Comparison of ENCODE assay signal across 11 cellular contexts in genomic region chr19:55563261-55563690, GRCh38. TPM values are rescaled to one million over a fixed set of nuclear protein-coding genes. Genes with fewer than 3 reads are reported as not detected.
DNase-seq lines count a peak whose midpoint lies in the region; ATAC-seq, FAIRE-seq and TF ChIP-seq lines count a peak whose summit lies in the region.
"Had no signal": no experiment of that assay in that cellular context is flagged by ENCODE, and none has a peak within 500 bp of the region (broad histone marks: within the 10 kb centered on the region; RNA-seq: fewer than 3 reads in every experiment).

No MANE protein-coding gene starts in this region.

- no peaks in the 10 kb centered on the region for H4K20me1 ChIP-seq in astrocyte (ENCODE audit: insufficient read depth, low read length)

- H3K4me3 Mint-ChIP-seq in astrocyte (ENCODE audit: unreplicated experiment) = no peak overlapping the region

- no peaks in the 10 kb centered on the region for H3K27me3 ChIP-seq in astrocyte (ENCODE audit: insufficient read depth, low read length)
- no peaks in the 10 kb centered on the region for H3K27me3 ChIP-seq in small intestine (ENCODE audit: control insufficient read depth in 2 of 2, insufficient read depth in 2 of 2, low read length in 2 of 2)

- peak overlapping the region; percentile 18 for H3K9ac ChIP-seq in astrocyte (ENCODE audit: low read length)

- H3K4me1 Mint-ChIP-seq in astrocyte (ENCODE audit: low read depth, unreplicated experiment) = no peaks in the 10 kb centered on the region

- peak overlapping the region; percentile 60 for H2AFZ ChIP-seq in astrocyte (ENCODE audit: low read depth, low read length)

- H3K4me2 ChIP-seq in astrocyte (ENCODE audit: low read length) = no peak overlapping the region

- H3K4me3 ChIP-seq in astrocyte (ENCODE audit: insufficient read depth, low read depth, low read length) (no peak overlapping the region), small intestine (ENCODE audit: low read depth in 1 of 2, low read length in 2 of 2) (no peak overlapping the region)

- 14 to 39% (median 37%) methylated on average over 7 to 12 of the region's 12 CpGs for WGBS in small intestine, 3 donors

- no peak for TF ChIP-seq POLR2A in GM12892 (IDR thresholded peaks at IDR 0.05; ENCODE audit: low read depth, low read length)

- no peak overlapping the region for H3K27ac Mint-ChIP-seq in astrocyte (ENCODE audit: unreplicated experiment)

- no peak for ATAC-seq in GM18511 (IDR thresholded peaks at IDR 0.05; ENCODE audit: unreplicated experiment)

- no peaks in the 10 kb centered on the region for H3K4me1 ChIP-seq in astrocyte (ENCODE audit: insufficient read depth, low read length)
- H3K4me1 ChIP-seq in small intestine (ENCODE audit: control insufficient read depth in 2 of 2, insufficient read depth in 1 of 2, low read depth in 1 of 2, low read length in 1 of 2) = no peaks in the 10 kb centered on the region

- H3K9me3 ChIP-seq in astrocyte (ENCODE audit: insufficient read depth, low read depth, low read length) = no peaks in the 10 kb centered on the region
- peaks cover 2% of the 10 kb centered on the region for H3K9me3 ChIP-seq in small intestine (ENCODE audit: control insufficient read depth, low read depth)

- DNase-seq in NCI-H1092 treated with DMSO at 0.1 percent for 48 hours (lab: John Stamatoyannopoulos, UW) (peak; percentile 71), astrocyte (ENCODE audit: low read depth) (peak; percentile 20), iPS-NIHi11 (ENCODE audit: low spot score) (peak; percentile 20), small intestine (peak; percentile 68), GM12892 (ENCODE audit: insufficient read length) (no peak)
- DNase-seq in activated CD4-positive, alpha-beta T cell treated with anti-CD3 and anti-CD28 coated beads for 1 hour = no peak
- DNase-seq: stimulated activated CD4-positive, alpha-beta T cell treated with anti-CD3 and anti-CD28 coated beads, Interleukin-12 subunit alpha, Interleukin-12 subunit beta, amount 100 ng/mL, for 4 hours had no signal

- H3K36me3 ChIP-seq in astrocyte (ENCODE audit: insufficient read depth, low read length) (no peaks in the 10 kb centered on the region), small intestine (ENCODE audit: control insufficient read depth in 2 of 2, insufficient read depth in 2 of 2, low read length in 2 of 2) (no peaks in the 10 kb centered on the region)

- TF ChIP-seq CTCF in astrocyte (IDR thresholded peaks at IDR 0.05; ENCODE audit: insufficient read depth, low read depth, low read length) = no peak

- H3K27ac ChIP-seq in astrocyte (ENCODE audit: low read depth, low read length) (no peak overlapping the region), small intestine (ENCODE audit: low read depth in 1 of 2, low read length in 1 of 2) (no peak overlapping the region)

- H3K27me3 Mint-ChIP-seq in astrocyte (ENCODE audit: low read depth, unreplicated experiment) = peaks cover 17% of the 10 kb centered on the region

- FAIRE-seq in astrocyte (lab: Jason Lieb, UNC) = no peak
- FAIRE-seq in small intestine (lab: Jason Lieb, UNC) = no peak
- FAIRE-seq in GM12892 (lab: Jason Lieb, UNC) = no peak

- H3K9me3 Mint-ChIP-seq in astrocyte (ENCODE audit: unreplicated experiment) = peaks cover 2% of the 10 kb centered on the region

- no peaks in the 10 kb centered on the region for H3K36me3 Mint-ChIP-seq in astrocyte (ENCODE audit: low read depth, unreplicated experiment)

- no peaks in the 10 kb centered on the region for H3K79me2 ChIP-seq in astrocyte (ENCODE audit: insufficient read depth, low read length)

RNA-seq across cellular contexts. Expression of gene ZNF579, which starts 17.4 kb away (rescaled TPM):
- total RNA-seq in astrocyte = 50.2 and 58.0 TPM in 2 replicates
- polyA plus RNA-seq in small intestine = 1 to 10 TPM; 2.2 to 4.9 (median 4.8) TPM
- polyA plus RNA-seq in GM12892 (2012; ENCODE audit: missing spikeins) = 1.5 TPM

RNA-seq across cellular contexts. Expression of gene SBK3, which starts 17.9 kb away (rescaled TPM):
- total RNA-seq in astrocyte = 0.34 and 0.91 TPM in 2 replicates
- under 1 TPM in 1 of 3 donors, not detected in 2; 0.39 TPM for polyA plus RNA-seq in small intestine
- polyA plus RNA-seq in GM12892 (2012; ENCODE audit: missing spikeins) = not detected
- total RNA-seq: activated CD8-positive, alpha-beta memory T cell treated with anti-CD3 and anti-CD28 coated beads for 36 hours; M059J; T-helper 2 cell treated with Interferon-gamma antibody and Interleukin-4, amounts not matched to agents 100 ng/mL and 5 ng/mL, for 36 hours had no signal

RNA-seq across cellular contexts. Expression of gene SBK2, which starts 26.3 kb away (rescaled TPM):
- total RNA-seq in astrocyte = 2.5 and 4.2 TPM in 2 replicates
- not detected for polyA plus RNA-seq in small intestine
- polyA plus RNA-seq in GM12892 (2012; ENCODE audit: missing spikeins) = not detected
- total RNA-seq: activated CD8-positive, alpha-beta memory T cell treated with anti-CD3 and anti-CD28 coated beads for 36 hours; T-helper 2 cell treated with Interferon-gamma antibody and Interleukin-4, amounts not matched to agents 100 ng/mL and 5 ng/mL, for 36 hours had no signal

RNA-seq across cellular contexts. Expression of gene FIZ1, which starts 36.0 kb away (rescaled TPM):
- total RNA-seq in astrocyte = 14.2 and 14.5 TPM in 2 replicates
- 1 to 10 TPM; 7.2 to 7.5 (median 7.3) TPM for polyA plus RNA-seq in small intestine
- polyA plus RNA-seq in GM12892 (2012; ENCODE audit: missing spikeins) = 2.5 TPM

RNA-seq across cellular contexts. Expression of gene ZNF524, which starts 36.8 kb away (rescaled TPM):
- 6.0 and 6.3 TPM in 2 replicates for total RNA-seq in astrocyte
- 10 to 100 TPM; 40.2 to 63.5 (median 51.2) TPM for polyA plus RNA-seq in small intestine
- 1.8 TPM for polyA plus RNA-seq in GM12892 (2012; ENCODE audit: missing spikeins)

Comparison
In these comparisons a context has a peak if more than half of its experiments do, and no peak if none do; other contexts are left out.
1. DNase-seq: peak in NCI-H1092 treated with DMSO at 0.1 percent for 48 hours (single experiment), astrocyte (single experiment), iPS-NIHi11 (single experiment) and small intestine (single experiment); none in activated CD4-positive, alpha-beta T cell treated with anti-CD3 and anti-CD28 coated beads for 1 hour (single experiment) and GM12892 (single experiment).